Comparison of ENCODE assay signal across 1 cellular context in the genomic region with DNA sequence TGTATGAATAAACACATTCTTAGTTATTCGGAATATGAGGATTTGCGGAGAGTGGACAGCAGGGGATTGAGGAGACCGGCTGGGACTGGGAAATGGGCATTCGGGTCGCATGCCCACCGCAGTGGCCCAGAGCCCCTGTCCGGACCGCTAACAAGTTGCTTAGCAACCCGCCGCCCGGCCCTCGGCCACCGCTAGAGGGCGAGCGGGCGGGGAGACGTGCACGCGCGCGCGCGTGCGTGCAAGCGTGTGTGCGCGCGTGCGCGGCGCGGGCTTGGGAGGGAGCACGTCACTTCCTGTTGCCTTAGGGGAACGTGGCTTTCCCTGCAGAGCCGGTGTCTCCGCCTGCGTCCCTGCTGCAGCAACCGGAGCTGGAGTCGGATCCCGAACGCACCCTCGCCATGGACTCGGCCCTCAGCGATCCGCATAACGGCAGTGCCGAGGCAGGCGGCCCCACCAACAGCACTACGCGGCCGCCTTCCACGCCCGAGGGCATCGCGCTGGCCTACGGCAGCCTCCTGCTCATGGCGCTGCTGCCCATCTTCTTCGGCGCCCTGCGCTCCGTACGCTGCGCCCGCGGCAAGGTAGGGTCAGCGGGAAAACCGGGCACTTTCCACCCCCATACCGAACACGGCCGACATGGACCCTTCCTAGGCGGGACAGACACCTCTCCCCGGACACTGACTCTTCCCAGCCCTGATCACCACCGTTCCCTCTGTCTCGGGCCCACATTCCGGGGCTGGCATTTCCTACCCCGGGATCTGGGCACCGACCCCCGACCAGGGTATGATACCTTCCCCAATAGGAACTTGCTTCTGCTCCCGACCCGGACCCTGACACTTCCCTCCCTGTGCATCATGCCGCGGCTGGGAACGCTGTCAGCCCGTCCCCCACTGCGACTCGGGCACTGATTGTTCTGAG.
TF ChIP-seq lines count a peak whose summit lies in the region.

A gene with protein sequence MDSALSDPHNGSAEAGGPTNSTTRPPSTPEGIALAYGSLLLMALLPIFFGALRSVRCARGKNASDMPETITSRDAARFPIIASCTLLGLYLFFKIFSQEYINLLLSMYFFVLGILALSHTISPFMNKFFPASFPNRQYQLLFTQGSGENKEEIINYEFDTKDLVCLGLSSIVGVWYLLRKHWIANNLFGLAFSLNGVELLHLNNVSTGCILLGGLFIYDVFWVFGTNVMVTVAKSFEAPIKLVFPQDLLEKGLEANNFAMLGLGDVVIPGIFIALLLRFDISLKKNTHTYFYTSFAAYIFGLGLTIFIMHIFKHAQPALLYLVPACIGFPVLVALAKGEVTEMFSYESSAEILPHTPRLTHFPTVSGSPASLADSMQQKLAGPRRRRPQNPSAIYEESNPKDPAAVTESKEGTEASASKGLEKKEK (plus strand): TSS at position 289 of the 918 bp plus-strand sequence. CDS start 110 bp downstream, at position 399.

TF ChIP-seq in K562, 482 proteins besides CTCF, POLR2A, EP300 and RAD21 (continued from another document and continues in another):
- TF ChIP-seq, protein P1, sequence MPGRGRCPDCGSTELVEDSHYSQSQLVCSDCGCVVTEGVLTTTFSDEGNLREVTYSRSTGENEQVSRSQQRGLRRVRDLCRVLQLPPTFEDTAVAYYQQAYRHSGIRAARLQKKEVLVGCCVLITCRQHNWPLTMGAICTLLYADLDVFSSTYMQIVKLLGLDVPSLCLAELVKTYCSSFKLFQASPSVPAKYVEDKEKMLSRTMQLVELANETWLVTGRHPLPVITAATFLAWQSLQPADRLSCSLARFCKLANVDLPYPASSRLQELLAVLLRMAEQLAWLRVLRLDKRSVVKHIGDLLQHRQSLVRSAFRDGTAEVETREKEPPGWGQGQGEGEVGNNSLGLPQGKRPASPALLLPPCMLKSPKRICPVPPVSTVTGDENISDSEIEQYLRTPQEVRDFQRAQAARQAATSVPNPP (IDR thresholded peaks at IDR 0.05; ENCODE audit: borderline replicate concordance, insufficient read depth, insufficient read length) = no peak
- TF ChIP-seq ZNF57 (CRISPR knock-in tag; IDR thresholded peaks at IDR 0.05) (no peak), ELF1 (tag; IDR thresholded peaks at IDR 0.05) (peak; percentile 70), KAT7 (CRISPR knock-in tag; IDR thresholded peaks at IDR 0.05; ENCODE audit: borderline replicate concordance) (peak; percentile 98), MAZ (CRISPR knock-in tag; conservative IDR thresholded peaks at IDR 0.05 in 1 of 2, IDR thresholded peaks at IDR 0.05 in 1 of 2) (peak; percentile 11 to 81; a peak in 3 of 4 replicates), SMAD4 (CRISPR knock-in tag; conservative IDR thresholded peaks at IDR 0.05) (peak; percentile 92), CBX1 (IDR thresholded peaks at IDR 0.05; ENCODE audit: low read depth) (peak; percentile 65), STAG1 (CRISPR knock-in tag; IDR thresholded peaks at IDR 0.05; ENCODE audit: borderline replicate concordance) (no peak), FUS (optimal IDR thresholded peaks at IDR 0.05; ENCODE audit: low read depth, low read length) (no peak), BHLHE40 (IDR thresholded peaks at IDR 0.05; ENCODE audit: low read length) (peak; percentile 86), SRSF7 (optimal IDR thresholded peaks at IDR 0.05; ENCODE audit: low read depth, low read length) (no peak), L3MBTL2 (IDR thresholded peaks at IDR 0.05) (peak; percentile 85), BRD4 (IDR thresholded peaks at IDR 0.05) (no peak), ZNF778 (CRISPR knock-in tag; IDR thresholded peaks at IDR 0.05) (no peak), TSC22D4 (tag; IDR thresholded peaks at IDR 0.05) (no peak), TCFL5 (CRISPR knock-in tag; conservative IDR thresholded peaks at IDR 0.05) (no peak), ZNF583 (CRISPR knock-in tag; IDR thresholded peaks at IDR 0.05) (peak; percentile 92), ZNF586 (CRISPR knock-in tag; conservative IDR thresholded peaks at IDR 0.05) (no peak), ZBTB8A (IDR thresholded peaks at IDR 0.05; ENCODE audit: partially characterized antibody) (no peak), SMARCA4 (IDR thresholded peaks at IDR 0.05) (no peak), TAL1 (IDR thresholded peaks at IDR 0.05) (no peak), HNRNPL (IDR thresholded peaks at IDR 0.05; ENCODE audit: low read depth, low read length) (no peak), PURB (CRISPR knock-in tag; IDR thresholded peaks at IDR 0.05; ENCODE audit: low read depth) (no peak), KDM2B (CRISPR knock-in tag; IDR thresholded peaks at IDR 0.05) (no peak), NFYB (IDR thresholded peaks at IDR 0.05; ENCODE audit: extremely low read depth, insufficient read length) (no peak), EGR1 (conservative IDR thresholded peaks at IDR 0.05) (no peak; the same call in 1 of the 2 replicates), SMARCC2 (IDR thresholded peaks at IDR 0.05; ENCODE audit: low read depth) (no peak), KLF16 (IDR thresholded peaks at IDR 0.05) (no peak), ZFPM2 (CRISPR knock-in tag; IDR thresholded peaks at IDR 0.05) (no peak), NR2C2 (CRISPR knock-in tag; IDR thresholded peaks at IDR 0.05) (peak; percentile 62; the same call in 1 of the 2 replicates), NR2C2 (tag; IDR thresholded peaks at IDR 0.05) (peak; percentile 38; the same call in 1 of the 2 replicates), ZNF384 (IDR thresholded peaks at IDR 0.05; ENCODE audit: low read depth, low read length) (no peak), TEAD2 (tag; IDR thresholded peaks at IDR 0.05) (no peak), PCBP2 (IDR thresholded peaks at IDR 0.05; ENCODE audit: low read depth, low read length, poor library complexity, severe bottlenecking) (no peak), CCNT2 (IDR thresholded peaks at IDR 0.05; ENCODE audit: borderline replicate concordance, extremely low read depth, insufficient read length, low read depth, low read length) (peak; percentile 92), YY1 (IDR thresholded peaks at IDR 0.05; ENCODE audit: borderline replicate concordance in 1 of 3, control insufficient read depth in 1 of 3, extremely low read depth in 1 of 3, insufficient read depth in 3 of 3, insufficient read length in 1 of 3, insufficient replicate concordance in 2 of 3, low read depth in 1 of 3, low read length in 2 of 3) (peak in 2 of 3 experiments; percentile 76 to 79), NFE2L1 (tag; IDR thresholded peaks at IDR 0.05; ENCODE audit: borderline replicate concordance, low read depth) (no peak), SNRNP70 (optimal IDR thresholded peaks at IDR 0.05; ENCODE audit: low read depth, low read length) (no peak), XRCC5 (IDR thresholded peaks at IDR 0.05; ENCODE audit: low read depth, low read length) (peak; percentile 87; the same call in 1 of the 2 replicates), SMC3 (conservative IDR thresholded peaks at IDR 0.05; ENCODE audit: insufficient read depth, low read depth, low read length) (peak; percentile 34; the same call in 1 of the 2 replicates), ZNF232 (CRISPR knock-in tag; IDR thresholded peaks at IDR 0.05) (no peak), POLR3A (IDR thresholded peaks at IDR 0.05; ENCODE audit: borderline replicate concordance, extremely low read depth, insufficient read depth, insufficient read length) (no peak), GATA2 (CRISPR knock-in tag; IDR thresholded peaks at IDR 0.05) (no peak), NONO (IDR thresholded peaks at IDR 0.05; ENCODE audit: low read depth in 2 of 2, low read length in 1 of 2) (peak in 1 of 2 experiments; percentile 74; a peak in 1 of 4 replicates), CREBBP (IDR thresholded peaks at IDR 0.05; ENCODE audit: low read depth, low read length) (no peak)
- TF ChIP-seq, protein P2, sequence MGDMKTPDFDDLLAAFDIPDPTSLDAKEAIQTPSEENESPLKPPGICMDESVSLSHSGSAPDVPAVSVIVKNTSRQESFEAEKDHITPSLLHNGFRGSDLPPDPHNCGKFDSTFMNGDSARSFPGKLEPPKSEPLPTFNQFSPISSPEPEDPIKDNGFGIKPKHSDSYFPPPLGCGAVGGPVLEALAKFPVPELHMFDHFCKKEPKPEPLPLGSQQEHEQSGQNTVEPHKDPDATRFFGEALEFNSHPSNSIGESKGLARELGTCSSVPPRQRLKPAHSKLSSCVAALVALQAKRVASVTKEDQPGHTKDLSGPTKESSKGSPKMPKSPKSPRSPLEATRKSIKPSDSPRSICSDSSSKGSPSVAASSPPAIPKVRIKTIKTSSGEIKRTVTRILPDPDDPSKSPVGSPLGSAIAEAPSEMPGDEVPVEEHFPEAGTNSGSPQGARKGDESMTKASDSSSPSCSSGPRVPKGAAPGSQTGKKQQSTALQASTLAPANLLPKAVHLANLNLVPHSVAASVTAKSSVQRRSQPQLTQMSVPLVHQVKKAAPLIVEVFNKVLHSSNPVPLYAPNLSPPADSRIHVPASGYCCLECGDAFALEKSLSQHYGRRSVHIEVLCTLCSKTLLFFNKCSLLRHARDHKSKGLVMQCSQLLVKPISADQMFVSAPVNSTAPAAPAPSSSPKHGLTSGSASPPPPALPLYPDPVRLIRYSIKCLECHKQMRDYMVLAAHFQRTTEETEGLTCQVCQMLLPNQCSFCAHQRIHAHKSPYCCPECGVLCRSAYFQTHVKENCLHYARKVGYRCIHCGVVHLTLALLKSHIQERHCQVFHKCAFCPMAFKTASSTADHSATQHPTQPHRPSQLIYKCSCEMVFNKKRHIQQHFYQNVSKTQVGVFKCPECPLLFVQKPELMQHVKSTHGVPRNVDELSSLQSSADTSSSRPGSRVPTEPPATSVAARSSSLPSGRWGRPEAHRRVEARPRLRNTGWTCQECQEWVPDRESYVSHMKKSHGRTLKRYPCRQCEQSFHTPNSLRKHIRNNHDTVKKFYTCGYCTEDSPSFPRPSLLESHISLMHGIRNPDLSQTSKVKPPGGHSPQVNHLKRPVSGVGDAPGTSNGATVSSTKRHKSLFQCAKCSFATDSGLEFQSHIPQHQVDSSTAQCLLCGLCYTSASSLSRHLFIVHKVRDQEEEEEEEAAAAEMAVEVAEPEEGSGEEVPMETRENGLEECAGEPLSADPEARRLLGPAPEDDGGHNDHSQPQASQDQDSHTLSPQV (IDR thresholded peaks at IDR 0.05) = peak; percentile 58; the same call in 1 of the 2 replicates
- TF ChIP-seq, protein P3, sequence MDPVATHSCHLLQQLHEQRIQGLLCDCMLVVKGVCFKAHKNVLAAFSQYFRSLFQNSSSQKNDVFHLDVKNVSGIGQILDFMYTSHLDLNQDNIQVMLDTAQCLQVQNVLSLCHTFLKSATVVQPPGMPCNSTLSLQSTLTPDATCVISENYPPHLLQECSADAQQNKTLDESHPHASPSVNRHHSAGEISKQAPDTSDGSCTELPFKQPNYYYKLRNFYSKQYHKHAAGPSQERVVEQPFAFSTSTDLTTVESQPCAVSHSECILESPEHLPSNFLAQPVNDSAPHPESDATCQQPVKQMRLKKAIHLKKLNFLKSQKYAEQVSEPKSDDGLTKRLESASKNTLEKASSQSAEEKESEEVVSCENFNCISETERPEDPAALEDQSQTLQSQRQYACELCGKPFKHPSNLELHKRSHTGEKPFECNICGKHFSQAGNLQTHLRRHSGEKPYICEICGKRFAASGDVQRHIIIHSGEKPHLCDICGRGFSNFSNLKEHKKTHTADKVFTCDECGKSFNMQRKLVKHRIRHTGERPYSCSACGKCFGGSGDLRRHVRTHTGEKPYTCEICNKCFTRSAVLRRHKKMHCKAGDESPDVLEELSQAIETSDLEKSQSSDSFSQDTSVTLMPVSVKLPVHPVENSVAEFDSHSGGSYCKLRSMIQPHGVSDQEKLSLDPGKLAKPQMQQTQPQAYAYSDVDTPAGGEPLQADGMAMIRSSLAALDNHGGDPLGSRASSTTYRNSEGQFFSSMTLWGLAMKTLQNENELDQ (CRISPR knock-in tag; IDR thresholded peaks at IDR 0.05; ENCODE audit: borderline replicate concordance) = no peak
- TF ChIP-seq, protein P4, sequence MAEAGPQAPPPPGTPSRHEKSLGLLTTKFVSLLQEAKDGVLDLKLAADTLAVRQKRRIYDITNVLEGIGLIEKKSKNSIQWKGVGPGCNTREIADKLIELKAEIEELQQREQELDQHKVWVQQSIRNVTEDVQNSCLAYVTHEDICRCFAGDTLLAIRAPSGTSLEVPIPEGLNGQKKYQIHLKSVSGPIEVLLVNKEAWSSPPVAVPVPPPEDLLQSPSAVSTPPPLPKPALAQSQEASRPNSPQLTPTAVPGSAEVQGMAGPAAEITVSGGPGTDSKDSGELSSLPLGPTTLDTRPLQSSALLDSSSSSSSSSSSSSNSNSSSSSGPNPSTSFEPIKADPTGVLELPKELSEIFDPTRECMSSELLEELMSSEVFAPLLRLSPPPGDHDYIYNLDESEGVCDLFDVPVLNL (CRISPR knock-in tag; IDR thresholded peaks at IDR 0.05; ENCODE audit: low read depth) = no peak
- TF ChIP-seq, protein P5, sequence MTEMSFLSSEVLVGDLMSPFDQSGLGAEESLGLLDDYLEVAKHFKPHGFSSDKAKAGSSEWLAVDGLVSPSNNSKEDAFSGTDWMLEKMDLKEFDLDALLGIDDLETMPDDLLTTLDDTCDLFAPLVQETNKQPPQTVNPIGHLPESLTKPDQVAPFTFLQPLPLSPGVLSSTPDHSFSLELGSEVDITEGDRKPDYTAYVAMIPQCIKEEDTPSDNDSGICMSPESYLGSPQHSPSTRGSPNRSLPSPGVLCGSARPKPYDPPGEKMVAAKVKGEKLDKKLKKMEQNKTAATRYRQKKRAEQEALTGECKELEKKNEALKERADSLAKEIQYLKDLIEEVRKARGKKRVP (CRISPR knock-in tag; IDR thresholded peaks at IDR 0.05) = no peak
- TF ChIP-seq, protein P6, sequence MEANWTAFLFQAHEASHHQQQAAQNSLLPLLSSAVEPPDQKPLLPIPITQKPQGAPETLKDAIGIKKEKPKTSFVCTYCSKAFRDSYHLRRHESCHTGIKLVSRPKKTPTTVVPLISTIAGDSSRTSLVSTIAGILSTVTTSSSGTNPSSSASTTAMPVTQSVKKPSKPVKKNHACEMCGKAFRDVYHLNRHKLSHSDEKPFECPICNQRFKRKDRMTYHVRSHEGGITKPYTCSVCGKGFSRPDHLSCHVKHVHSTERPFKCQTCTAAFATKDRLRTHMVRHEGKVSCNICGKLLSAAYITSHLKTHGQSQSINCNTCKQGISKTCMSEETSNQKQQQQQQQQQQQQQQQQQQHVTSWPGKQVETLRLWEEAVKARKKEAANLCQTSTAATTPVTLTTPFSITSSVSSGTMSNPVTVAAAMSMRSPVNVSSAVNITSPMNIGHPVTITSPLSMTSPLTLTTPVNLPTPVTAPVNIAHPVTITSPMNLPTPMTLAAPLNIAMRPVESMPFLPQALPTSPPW (CRISPR knock-in tag; IDR thresholded peaks at IDR 0.05) = peak; percentile 79
- TF ChIP-seq, protein P7, sequence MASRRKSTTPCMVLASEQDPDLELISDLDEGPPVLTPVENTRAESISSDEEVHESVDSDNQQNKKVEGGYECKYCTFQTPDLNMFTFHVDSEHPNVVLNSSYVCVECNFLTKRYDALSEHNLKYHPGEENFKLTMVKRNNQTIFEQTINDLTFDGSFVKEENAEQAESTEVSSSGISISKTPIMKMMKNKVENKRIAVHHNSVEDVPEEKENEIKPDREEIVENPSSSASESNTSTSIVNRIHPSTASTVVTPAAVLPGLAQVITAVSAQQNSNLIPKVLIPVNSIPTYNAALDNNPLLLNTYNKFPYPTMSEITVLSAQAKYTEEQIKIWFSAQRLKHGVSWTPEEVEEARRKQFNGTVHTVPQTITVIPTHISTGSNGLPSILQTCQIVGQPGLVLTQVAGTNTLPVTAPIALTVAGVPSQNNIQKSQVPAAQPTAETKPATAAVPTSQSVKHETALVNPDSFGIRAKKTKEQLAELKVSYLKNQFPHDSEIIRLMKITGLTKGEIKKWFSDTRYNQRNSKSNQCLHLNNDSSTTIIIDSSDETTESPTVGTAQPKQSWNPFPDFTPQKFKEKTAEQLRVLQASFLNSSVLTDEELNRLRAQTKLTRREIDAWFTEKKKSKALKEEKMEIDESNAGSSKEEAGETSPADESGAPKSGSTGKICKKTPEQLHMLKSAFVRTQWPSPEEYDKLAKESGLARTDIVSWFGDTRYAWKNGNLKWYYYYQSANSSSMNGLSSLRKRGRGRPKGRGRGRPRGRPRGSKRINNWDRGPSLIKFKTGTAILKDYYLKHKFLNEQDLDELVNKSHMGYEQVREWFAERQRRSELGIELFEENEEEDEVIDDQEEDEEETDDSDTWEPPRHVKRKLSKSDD (conservative IDR thresholded peaks at IDR 0.05; ENCODE audit: low read length) = peak; percentile 98
